ENCODE assay signal across 14 cellular contexts in genomic region chrX:102240265-102240664, GRCh38. TPM values are rescaled to one million over a fixed set of nuclear protein-coding genes. Genes with fewer than 3 reads are reported as not detected.
DNase-seq lines count a peak whose midpoint lies in the region; ATAC-seq and TF ChIP-seq lines count a peak whose summit lies in the region.
"Not testable (repeated sequence)": the region's sequence is repeated elsewhere in the genome, so short reads cannot be mapped to it uniquely, and the experiment has no call there.
"Had no signal": no experiment of that assay in that cellular context is flagged by ENCODE, and none has a peak within 500 bp of the region (broad histone marks: within the 10 kb centered on the region; RNA-seq: fewer than 3 reads in every experiment).

No MANE protein-coding gene starts in this region.

- not testable (repeated sequence) for H3K27me3 ChIP-seq in lower lobe of right lung (ENCODE audit: low read depth); spleen (replicated peaks in 1 of 7)

- TF ChIP-seq CTCF in lower lobe of right lung (IDR thresholded peaks at IDR 0.05); spleen (IDR thresholded peaks at IDR 0.05 in 8 of 11, conservative IDR thresholded peaks at IDR 0.05 in 3 of 11): not testable (repeated sequence)

- WGBS in spleen, 5 donors = 83 to 95% (median 84%) methylated on average over 9 to 10 of the region's 15 CpGs; no CpG with 5 or more reads in 2 of the 5 donors

- H3K4me3 ChIP-seq in lower lobe of right lung, spleen: not testable (repeated sequence)

- intact Hi-C loops in cardiac septum (cut with DNase I); lower lobe of right lung (cut with DNase I); posterior vena cava (cut with DNase I); spleen (cut with DNase I; ENCODE audit: low total_unique reads): not testable (repeated sequence)

- not testable (repeated sequence) for H3K4me1 ChIP-seq in lower lobe of right lung, spleen

- not testable (repeated sequence) for H3K27ac ChIP-seq in lower lobe of right lung, spleen

- DNase-seq in activated CD4-positive, CD25-positive, alpha-beta regulatory T cell treated with anti-CD3 and anti-CD28 coated beads, Interleukin-2, amount 50 U/mL, for 72 hours = peak; percentile 2
- DNase-seq in effector CD4-positive, alpha-beta T cell = peak; percentile 1
- peak; percentile 47 for DNase-seq in cardiac septum (ENCODE audit: low spot score)
- peak; percentile 1 for DNase-seq in lower lobe of right lung
- DNase-seq in posterior vena cava (ENCODE audit: low spot score) = peak; percentile 24
- peak; percentile 37 for DNase-seq in spleen

- ATAC-seq in lower lobe of right lung = not testable (repeated sequence)

- not testable (repeated sequence) for TF ChIP-seq POLR2A in spleen (IDR thresholded peaks at IDR 0.05)

- not testable (repeated sequence) for H3K9me3 ChIP-seq in lower lobe of right lung, spleen

- H3K36me3 ChIP-seq in lower lobe of right lung, spleen: not testable (repeated sequence)

RNA-seq across cellular contexts. Expression of gene NXF2, which starts 6.7 kb away (rescaled TPM):
- total RNA-seq in cardiac septum (not detected), lower lobe of right lung (0.35 TPM), posterior vena cava (not detected), spleen (not detected)
- not detected for polyA plus RNA-seq in spleen
- total RNA-seq: CD4-positive, alpha-beta T cell; CD8-positive, alpha-beta memory T cell; GM12878; GM23248; H1; H7 had no signal
- polyA plus RNA-seq: A549; CD14-positive monocyte; CD8-positive, alpha-beta memory T cell; GM12878; GM23248; H1 had no signal

RNA-seq across cellular contexts. Expression of gene TCP11X1, which starts 25.2 kb away (rescaled TPM):
- total RNA-seq in cardiac septum (not detected), lower lobe of right lung (not detected), posterior vena cava (not detected), spleen (not detected)
- not detected for polyA plus RNA-seq in spleen
- total RNA-seq: CD4-positive, alpha-beta T cell; CD8-positive, alpha-beta memory T cell; GM12878; GM23248; H1 had no signal
- polyA plus RNA-seq: A549; CD14-positive monocyte; CD8-positive, alpha-beta memory T cell; GM12878; GM23248; H1 had no signal
